In genomic region chr3:111979689-111980025, GRCh38 we compare ENCODE assay signal across 8 cellular contexts. TPM values are rescaled to one million over a fixed set of nuclear protein-coding genes. Genes with fewer than 3 reads are reported as not detected.
DNase-seq lines count a peak whose midpoint lies in the region; ATAC-seq and TF ChIP-seq lines count a peak whose summit lies in the region.

No MANE protein-coding gene starts in this region.

- no peaks in the 10 kb centered on the region for H3K9me3 ChIP-seq in MG63
- no peaks in the 10 kb centered on the region for H3K9me3 ChIP-seq in muscle layer of colon (ENCODE audit: low read length)

- peak overlapping the region; percentile 62 for H3K27ac ChIP-seq in muscle layer of colon (ENCODE audit: low read depth, low read length)

- H3K4me1 ChIP-seq in muscle layer of colon (ENCODE audit: insufficient read depth, low read length), result peaks cover 17% of the 10 kb centered on the region

- peaks cover 39% of the 10 kb centered on the region for H3K4me1 Mint-ChIP-seq in chondrocyte (ENCODE audit: low read depth)

- no peak for ATAC-seq in HG02885 (IDR thresholded peaks at IDR 0.05; ENCODE audit: poor library complexity, unreplicated experiment)

- H3K9ac ChIP-seq in muscle layer of colon (ENCODE audit: low read length), result peak overlapping the region; percentile 71

- H3K4me3 ChIP-seq in GM06990 (replicated peaks; ENCODE audit: low read depth, low read length) (peak overlapping the region; percentile 73), MG63 (peak overlapping the region; percentile 98), muscle layer of colon (ENCODE audit: low read depth in 1 of 2, low read length in 2 of 2) (peak overlapping the region; percentile 82 to 84)

- H3K27me3 ChIP-seq in GM06990 (replicated peaks; ENCODE audit: control insufficient read depth, insufficient read depth, low read length) (no peaks in the 10 kb centered on the region), MG63 (no peaks in the 10 kb centered on the region), muscle layer of colon (ENCODE audit: control insufficient read depth in 1 of 2, insufficient read depth in 2 of 2, low read length in 2 of 2) (no peaks in the 10 kb centered on the region)

- H3K27me3 Mint-ChIP-seq in chondrocyte (ENCODE audit: low read depth), result no peaks in the 10 kb centered on the region

- TF ChIP-seq CTCF in GM06990 (IDR thresholded peaks at IDR 0.05; ENCODE audit: insufficient read depth, low read length, poor library complexity, severe bottlenecking) (no peak), chondrocyte (IDR thresholded peaks at IDR 0.05) (no peak), GM13977 (IDR thresholded peaks at IDR 0.05; ENCODE audit: extremely low read depth, insufficient read depth, missing control alignments) (no peak)

- no peak for DNase-seq in GM06990 (ENCODE audit: extremely low read depth, insufficient read length)
- DNase-seq in MG63, result no peak
- no peak for DNase-seq in chondrocyte (ENCODE audit: low spot score)
- no peak for DNase-seq in GM13977 (ENCODE audit: low spot score)
- no peak for DNase-seq in NCI-H2029 treated with DMSO at 0.1 percent for 48 hours (lab: John Stamatoyannopoulos, UW)
- DNase-seq in NK-92 treated with Interleukin-12 subunit alpha and Interleukin-12 subunit beta, amount 100 ng/mL, for 24 hours (lab: John Stamatoyannopoulos, UW), result no peak

- peak overlapping the region; percentile 89 for H3K27ac Mint-ChIP-seq in chondrocyte (ENCODE audit: unreplicated experiment)

- H3K4me3 Mint-ChIP-seq in chondrocyte (ENCODE audit: unreplicated experiment), result peak overlapping the region; percentile 83

- in situ Hi-C loops in GM13977 (cut with MboI; ENCODE audit: low pct_unique_long_range_greater_than_20kb, low sequenced_read_pairs, unreplicated experiment), result loop anchor here (10.0 kb wide), 1 partner anchor 255 kb away; no protein-coding TSS in a partner anchor

- H3K9me3 Mint-ChIP-seq in chondrocyte (ENCODE audit: low read depth), result no peaks in the 10 kb centered on the region

- H3K36me3 ChIP-seq in GM06990 (ENCODE audit: control insufficient read depth, insufficient read depth, low read length), result no peaks in the 10 kb centered on the region
- H3K36me3 ChIP-seq in MG63, result peaks cover 11% of the 10 kb centered on the region
- no peaks in the 10 kb centered on the region for H3K36me3 ChIP-seq in muscle layer of colon (ENCODE audit: insufficient read depth, low read length)

- peaks cover 3% of the 10 kb centered on the region for H3K36me3 Mint-ChIP-seq in chondrocyte (ENCODE audit: low read depth)

RNA-seq across cellular contexts. Expression of gene ABHD10, which starts 0.8 kb away (rescaled TPM):
- 40.1 and 78.2 TPM in 2 replicates for total RNA-seq in MG63 (2014; rRNA removed; shearing (Covaris generic); ENCODE audit: low replicate concordance)
- total RNA-seq in chondrocyte, result 26.3 to 35.5 TPM (median 26.5 TPM) in 3 replicates

RNA-seq across cellular contexts. Expression of gene TAGLN3, which starts 19.1 kb away (rescaled TPM):
- total RNA-seq in MG63 (2014; rRNA removed; shearing (Covaris generic); ENCODE audit: low replicate concordance), result not detected in 2 replicates
- total RNA-seq in chondrocyte, result not detected in 3 replicates

RNA-seq across cellular contexts. Expression of gene TMPRSS7, which starts 54.9 kb away (rescaled TPM):
- total RNA-seq in MG63 (2014; rRNA removed; shearing (Covaris generic); ENCODE audit: low replicate concordance), result not detected in 2 replicates
- not detected in 3 replicates for total RNA-seq in chondrocyte
